ENCODE assay signal across 19 cellular contexts in genomic region chr19:39299832-39300231, GRCh38. TPM values are rescaled to one million over a fixed set of nuclear protein-coding genes. Genes with fewer than 3 reads are reported as not detected.
A peak's percentile ranks its signal among the peaks of the same experiment; 100 is the strongest.
DNase-seq lines count a peak whose midpoint lies in the region; ATAC-seq and TF ChIP-seq lines count a peak whose summit lies in the region.
"Had no signal": no experiment of that assay in that cellular context is flagged by ENCODE, and none has a peak within 500 bp of the region (broad histone marks: within the 10 kb centered on the region; RNA-seq: fewer than 3 reads in every experiment).

No MANE protein-coding gene starts in this region.

- TF ChIP-seq CTCF in activated CD8-positive, alpha-beta T cell treated with anti-CD3 and anti-CD28 coated beads for 36 hours (IDR thresholded peaks at IDR 0.05) = no peak
- TF ChIP-seq CTCF in CD8-positive, alpha-beta T cell (IDR thresholded peaks at IDR 0.05) = no peak
- TF ChIP-seq CTCF in spleen (IDR thresholded peaks at IDR 0.05 in 8 of 11, conservative IDR thresholded peaks at IDR 0.05 in 3 of 11) (no peak), uterus (IDR thresholded peaks at IDR 0.05) (no peak)

- no peaks in the 10 kb centered on the region for H3K9me3 Mint-ChIP-seq in activated CD8-positive, alpha-beta T cell treated with anti-CD3 and anti-CD28 coated beads, Interleukin-2, amount 10 ng/mL, durations not matched to agents 7 days and 5 days (ENCODE audit: insufficient read depth)
- no peaks in the 10 kb centered on the region for H3K9me3 Mint-ChIP-seq in activated CD8-positive, alpha-beta T cell treated with anti-CD3 and anti-CD28 coated beads for 36 hours
- no peaks in the 10 kb centered on the region for H3K9me3 Mint-ChIP-seq in CD8-positive, alpha-beta T cell
- no peaks in the 10 kb centered on the region for H3K9me3 Mint-ChIP-seq in central memory CD8-positive, alpha-beta T cell

- intact Hi-C loops in activated CD8-positive, alpha-beta T cell treated with anti-CD3 and anti-CD28 coated beads for 36 hours (cut with micrococcal nuclease) = no loop called here
- intact Hi-C loops in CD8-positive, alpha-beta T cell (cut with DNase I, micrococcal nuclease) = loop anchor here in 1 of 2 experiments (1.0 kb wide), 1 partner anchor 178 kb away; no protein-coding TSS in a partner anchor
- intact Hi-C loops in spleen (cut with DNase I; ENCODE audit: low total_unique reads) (no loop called here), uterus (cut with DNase I; ENCODE audit: low total_unique reads) (no loop called here)

- peaks cover 19% of the 10 kb centered on the region for H3K4me1 ChIP-seq in CD8-positive, alpha-beta T cell (ENCODE audit: insufficient read depth, low read length)
- peaks cover 0 to 13% (median 3%) of the 10 kb centered on the region in 6 donors for H3K4me1 ChIP-seq in spleen
- H3K4me1 ChIP-seq in uterus = no peaks in the 10 kb centered on the region

- no peaks in the 10 kb centered on the region for H3K36me3 ChIP-seq in CD8-positive, alpha-beta T cell (ENCODE audit: insufficient read depth, low read length)
- H3K36me3 ChIP-seq in spleen (no peaks in the 10 kb centered on the region), uterus (no peaks in the 10 kb centered on the region)
- H3K36me3 ChIP-seq: BLaER1 treated with 17β-estradiol and CSF1 and Interleukin-3, amounts not matched to agents 10 nM and 100 nM had no signal

- no peak for ATAC-seq in activated CD8-positive, alpha-beta T cell treated with anti-CD3 and anti-CD28 coated beads, Interleukin-2, amount 10 ng/mL, durations not matched to agents 7 days and 5 days
- ATAC-seq in activated CD8-positive, alpha-beta T cell treated with anti-CD3 and anti-CD28 coated beads for 36 hours = no peak
- no peak for ATAC-seq in CD8-positive, alpha-beta T cell
- no peak for ATAC-seq in central memory CD8-positive, alpha-beta T cell (replicated peaks; ENCODE audit: extremely low read depth, poor library complexity, severe bottlenecking)
- ATAC-seq: HCT116 had no signal

- peaks cover 13% of the 10 kb centered on the region for H3K27me3 Mint-ChIP-seq in activated CD8-positive, alpha-beta T cell treated with anti-CD3 and anti-CD28 coated beads, Interleukin-2, amount 10 ng/mL, durations not matched to agents 7 days and 5 days (ENCODE audit: low read depth)
- H3K27me3 Mint-ChIP-seq in activated CD8-positive, alpha-beta T cell treated with anti-CD3 and anti-CD28 coated beads for 36 hours = no peaks in the 10 kb centered on the region
- H3K27me3 Mint-ChIP-seq in CD8-positive, alpha-beta T cell (ENCODE audit: low read depth) = no peaks in the 10 kb centered on the region
- H3K27me3 Mint-ChIP-seq in central memory CD8-positive, alpha-beta T cell = no peaks in the 10 kb centered on the region

- H3K4me3 Mint-ChIP-seq in activated CD8-positive, alpha-beta T cell treated with anti-CD3 and anti-CD28 coated beads, Interleukin-2, amount 10 ng/mL, durations not matched to agents 7 days and 5 days = no peak overlapping the region
- no peak overlapping the region for H3K4me3 Mint-ChIP-seq in activated CD8-positive, alpha-beta T cell treated with anti-CD3 and anti-CD28 coated beads for 36 hours
- no peak overlapping the region for H3K4me3 Mint-ChIP-seq in CD8-positive, alpha-beta T cell
- H3K4me3 Mint-ChIP-seq in central memory CD8-positive, alpha-beta T cell = peak overlapping the region; percentile 78

- H3K36me3 Mint-ChIP-seq in activated CD8-positive, alpha-beta T cell treated with anti-CD3 and anti-CD28 coated beads, Interleukin-2, amount 10 ng/mL, durations not matched to agents 7 days and 5 days (ENCODE audit: low read depth) = no peaks in the 10 kb centered on the region
- H3K36me3 Mint-ChIP-seq in activated CD8-positive, alpha-beta T cell treated with anti-CD3 and anti-CD28 coated beads for 36 hours (ENCODE audit: low read depth) = no peaks in the 10 kb centered on the region
- no peaks in the 10 kb centered on the region for H3K36me3 Mint-ChIP-seq in CD8-positive, alpha-beta T cell
- H3K36me3 Mint-ChIP-seq in central memory CD8-positive, alpha-beta T cell (ENCODE audit: insufficient read depth) = peaks cover 6% of the 10 kb centered on the region

- WGBS in spleen, 5 donors = 88 to 93% (median 91%) methylated on average over 10 of the region's 10 CpGs

- no peak overlapping the region for H3K4me3 ChIP-seq in CD8-positive, alpha-beta T cell (ENCODE audit: low read depth, low read length)
- H3K4me3 ChIP-seq in spleen (no peak overlapping the region), uterus (no peak overlapping the region)
- H3K4me3 ChIP-seq: BLaER1 treated with 17β-estradiol and CSF1 and Interleukin-3, amounts not matched to agents 10 nM and 100 nM had no signal

- CTCF ChIA-PET in activated CD8-positive, alpha-beta T cell treated with anti-CD3 and anti-CD28 coated beads, Interleukin-2, amount 10 ng/mL, durations not matched to agents 7 days and 5 days (lab: Charles Lee) = interaction anchor here (1.6 kb wide), 1 partner anchor 28 kb away, joined by 5 read pairs; no protein-coding TSS in a partner anchor
- CTCF ChIA-PET in activated CD8-positive, alpha-beta T cell treated with anti-CD3 and anti-CD28 coated beads for 36 hours (lab: Charles Lee) = no interaction called here
- CTCF ChIA-PET in CD8-positive, alpha-beta T cell (lab: Charles Lee) = interaction anchor here (1.0 to 4.4 kb wide), 3 partner anchors 28 to 177 kb away, joined by 3 to 15 read pairs (median 3); no protein-coding TSS in a partner anchor

- no peak for TF ChIP-seq POLR2A in spleen (IDR thresholded peaks at IDR 0.05)
- no peak for TF ChIP-seq POLR2A in uterus (IDR thresholded peaks at IDR 0.05)

- DNase-seq in activated CD8-positive, alpha-beta T cell treated with anti-CD3 and anti-CD28 coated beads, Interleukin-2, amount 10 ng/mL, durations not matched to agents 7 days and 5 days = no peak
- DNase-seq in activated CD8-positive, alpha-beta T cell treated with anti-CD3 and anti-CD28 coated beads for 36 hours = no peak
- no peak for DNase-seq in CD8-positive, alpha-beta T cell
- no peak for DNase-seq in central memory CD8-positive, alpha-beta T cell (ENCODE audit: low spot score in 2 of 2)
- DNase-seq in spleen = peak; percentile 15
- no peak for DNase-seq in uterus
- DNase-seq in NCI-H146 (lab: John Stamatoyannopoulos, UW) = no peak
- DNase-seq: DMS79, GOT3, KBM-7, NCI-H1105 treated with DMSO at 0.1 percent for 48 hours, NCI-H187, NCI-H2227 treated with DMSO at 0.1 percent for 48 hours, NCI-H524, NCI-H82, SHP77 had no signal

- no peak overlapping the region for H3K27ac ChIP-seq in CD8-positive, alpha-beta T cell (ENCODE audit: low read depth, low read length)
- H3K27ac ChIP-seq in spleen (peak overlapping the region in 2 of 8 donors; percentile 8 to 71), uterus (no peak overlapping the region)
- H3K27ac ChIP-seq: BLaER1 treated with 17β-estradiol and CSF1 and Interleukin-3, amounts not matched to agents 10 nM and 100 nM had no signal

- POLR2A ChIA-PET in activated CD8-positive, alpha-beta T cell treated with anti-CD3 and anti-CD28 coated beads, Interleukin-2, amount 10 ng/mL, durations not matched to agents 7 days and 5 days (lab: Charles Lee) = no interaction called here
- POLR2A ChIA-PET in activated CD8-positive, alpha-beta T cell treated with anti-CD3 and anti-CD28 coated beads for 36 hours (lab: Charles Lee) = no interaction called here
- POLR2A ChIA-PET in CD8-positive, alpha-beta T cell (lab: Charles Lee) = interaction anchor here (1.1 kb wide), 1 partner anchor 36 kb away, joined by 3 read pairs; the partner anchor contains the start of gene GMFG

- H3K4me1 Mint-ChIP-seq in activated CD8-positive, alpha-beta T cell treated with anti-CD3 and anti-CD28 coated beads, Interleukin-2, amount 10 ng/mL, durations not matched to agents 7 days and 5 days (ENCODE audit: low read depth) = peaks cover 58% of the 10 kb centered on the region
- peaks cover 18% of the 10 kb centered on the region for H3K4me1 Mint-ChIP-seq in activated CD8-positive, alpha-beta T cell treated with anti-CD3 and anti-CD28 coated beads for 36 hours (ENCODE audit: low read depth)
- peaks cover 24% of the 10 kb centered on the region for H3K4me1 Mint-ChIP-seq in CD8-positive, alpha-beta T cell (ENCODE audit: low read depth)
- peaks cover 38% of the 10 kb centered on the region for H3K4me1 Mint-ChIP-seq in central memory CD8-positive, alpha-beta T cell

- no peaks in the 10 kb centered on the region for H3K27me3 ChIP-seq in CD8-positive, alpha-beta T cell (ENCODE audit: insufficient read depth, low read length)
- peaks cover 0 to 35% (median 8%) of the 10 kb centered on the region in 7 donors for H3K27me3 ChIP-seq in spleen (replicated peaks in 1 of 7)
- no peaks in the 10 kb centered on the region for H3K27me3 ChIP-seq in uterus
- H3K27me3 ChIP-seq: BLaER1 treated with 17β-estradiol and CSF1 and Interleukin-3, amounts not matched to agents 10 nM and 100 nM had no signal

- H3K27ac Mint-ChIP-seq in activated CD8-positive, alpha-beta T cell treated with anti-CD3 and anti-CD28 coated beads, Interleukin-2, amount 10 ng/mL, durations not matched to agents 7 days and 5 days = peak overlapping the region; percentile 71
- no peak overlapping the region for H3K27ac Mint-ChIP-seq in activated CD8-positive, alpha-beta T cell treated with anti-CD3 and anti-CD28 coated beads for 36 hours
- peak overlapping the region; percentile 52 for H3K27ac Mint-ChIP-seq in CD8-positive, alpha-beta T cell
- peak overlapping the region; percentile 47 for H3K27ac Mint-ChIP-seq in central memory CD8-positive, alpha-beta T cell (ENCODE audit: low read depth)

- no peaks in the 10 kb centered on the region for H3K9me3 ChIP-seq in CD8-positive, alpha-beta T cell (ENCODE audit: low read length)
- H3K9me3 ChIP-seq in spleen (no peaks in the 10 kb centered on the region), uterus (no peaks in the 10 kb centered on the region)
- H3K9me3 ChIP-seq: BLaER1 treated with 17β-estradiol and CSF1 and Interleukin-3, amounts not matched to agents 10 nM and 100 nM had no signal

RNA-seq across cellular contexts. Expression of gene IFNL1, which starts 3.6 kb away (rescaled TPM):
- total RNA-seq in activated CD8-positive, alpha-beta T cell treated with anti-CD3 and anti-CD28 coated beads, Interleukin-2, amount 10 ng/mL, durations not matched to agents 7 days and 5 days = under 1 TPM in 1 of 2 experiments, not detected in 1; 0.29 TPM
- not detected for total RNA-seq in activated CD8-positive, alpha-beta T cell treated with anti-CD3 and anti-CD28 coated beads for 36 hours
- under 1 TPM in 1 of 2 experiments, not detected in 1; 0.38 TPM for total RNA-seq in CD8-positive, alpha-beta T cell
- total RNA-seq in spleen = not detected
- polyA plus RNA-seq in spleen = not detected
- not detected for total RNA-seq in uterus
- total RNA-seq: RPMI7951 had no signal

RNA-seq across cellular contexts. Expression of gene LRFN1, which starts 20.8 kb away (rescaled TPM):
- total RNA-seq in activated CD8-positive, alpha-beta T cell treated with anti-CD3 and anti-CD28 coated beads, Interleukin-2, amount 10 ng/mL, durations not matched to agents 7 days and 5 days = 1 to 10 TPM; 8.0 to 8.3 TPM
- 1 to 10 TPM; 6.1 to 6.5 TPM for total RNA-seq in activated CD8-positive, alpha-beta T cell treated with anti-CD3 and anti-CD28 coated beads for 36 hours
- total RNA-seq in CD8-positive, alpha-beta T cell = 1 to 10 TPM; 2.1 to 2.3 TPM
- total RNA-seq in spleen (1 to 10 TPM; 2.2 to 6.0 (median 4.6) TPM), uterus (1 to 10 TPM in 2 of 4 donors, not detected in 2; 1.4 to 4.7 TPM)
- 1 to 10 TPM in 1 of 3 donors, under 1 TPM in 2; 0.67 to 1.2 (median 0.99) TPM for polyA plus RNA-seq in spleen

RNA-seq across cellular contexts. Expression of gene IFNL2, which starts 31.6 kb away (rescaled TPM):
- total RNA-seq in activated CD8-positive, alpha-beta T cell treated with anti-CD3 and anti-CD28 coated beads, Interleukin-2, amount 10 ng/mL, durations not matched to agents 7 days and 5 days = not detected
- not detected for total RNA-seq in activated CD8-positive, alpha-beta T cell treated with anti-CD3 and anti-CD28 coated beads for 36 hours
- not detected for total RNA-seq in CD8-positive, alpha-beta T cell
- total RNA-seq in spleen (not detected), uterus (not detected)
- polyA plus RNA-seq in spleen = not detected
- total RNA-seq: RPMI7951 had no signal

RNA-seq across cellular contexts. Expression of gene GMFG, which starts 36.0 kb away (rescaled TPM):
- 100 to 1,000 TPM; 471 to 482 TPM for total RNA-seq in activated CD8-positive, alpha-beta T cell treated with anti-CD3 and anti-CD28 coated beads, Interleukin-2, amount 10 ng/mL, durations not matched to agents 7 days and 5 days
- 100 to 1,000 TPM; 280 to 297 TPM for total RNA-seq in activated CD8-positive, alpha-beta T cell treated with anti-CD3 and anti-CD28 coated beads for 36 hours
- 100 to 1,000 TPM; 247 to 248 TPM for total RNA-seq in CD8-positive, alpha-beta T cell
- total RNA-seq in spleen = 100 to 1,000 TPM; 178 to 354 (median 288) TPM
- 100 to 1,000 TPM; 421 to 492 (median 452) TPM for polyA plus RNA-seq in spleen
- total RNA-seq in uterus = 10 to 100 TPM; 10.4 to 43.0 (median 18.9) TPM

RNA-seq across cellular contexts. Expression of gene SAMD4B, which starts 42.4 kb away (rescaled TPM):
- total RNA-seq in activated CD8-positive, alpha-beta T cell treated with anti-CD3 and anti-CD28 coated beads, Interleukin-2, amount 10 ng/mL, durations not matched to agents 7 days and 5 days = 10 to 100 TPM; 43.7 to 44.5 TPM
- total RNA-seq in activated CD8-positive, alpha-beta T cell treated with anti-CD3 and anti-CD28 coated beads for 36 hours = 10 to 100 TPM; 35.5 to 37.1 TPM
- total RNA-seq in CD8-positive, alpha-beta T cell = 10 to 100 TPM; 68.3 to 78.1 TPM
- total RNA-seq in spleen (100 to 1,000 TPM in 1 of 7 donors, 10 to 100 TPM in 6; 66.4 to 108 (median 84.1) TPM), uterus (100 to 1,000 TPM in 1 of 4 donors, 10 to 100 TPM in 3; 11.3 to 128 (median 58.6) TPM)
- 10 to 100 TPM; 26.7 to 56.3 (median 42.1) TPM for polyA plus RNA-seq in spleen
